ENCODE assay signal across 14 cellular contexts in the genomic region with DNA sequence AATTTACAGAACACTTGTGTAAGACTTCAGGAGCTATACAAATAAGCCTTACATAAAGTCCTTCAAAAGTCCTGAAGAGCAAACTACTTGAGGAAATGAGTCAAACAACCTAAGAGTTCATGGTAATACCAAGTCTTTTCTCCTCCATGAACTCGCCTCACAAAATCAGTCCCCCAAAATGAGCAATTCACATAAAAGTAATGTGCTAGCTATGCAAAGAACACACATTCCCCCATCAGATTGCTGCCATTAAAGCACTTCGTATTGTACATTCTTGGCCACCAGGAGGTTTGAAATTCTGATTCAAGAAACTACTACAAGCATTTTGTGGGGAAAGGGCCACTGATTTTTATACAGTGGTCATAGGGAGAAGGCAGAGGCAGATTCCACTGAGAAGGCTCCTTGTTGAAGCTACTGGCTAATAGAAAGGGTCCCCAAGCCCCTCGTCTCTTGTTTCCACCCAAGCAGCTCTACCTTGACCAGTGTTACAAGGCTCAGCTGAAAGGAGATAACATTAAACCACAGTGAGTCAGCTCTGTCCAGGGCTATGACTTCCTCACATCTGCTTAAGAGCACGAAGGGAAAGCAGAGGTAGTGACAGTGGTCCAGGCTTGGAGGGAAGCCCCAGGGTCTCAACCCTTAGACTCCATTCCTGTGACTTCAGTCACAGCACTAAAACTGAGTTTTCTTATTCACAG.
DNase-seq lines count a peak whose midpoint lies in the region; ATAC-seq and TF ChIP-seq lines count a peak whose summit lies in the region.
"Had no signal": no experiment of that assay in that cellular context is flagged by ENCODE, and none has a peak within 500 bp of the region (broad histone marks: within the 10 kb centered on the region; RNA-seq: fewer than 3 reads in every experiment).

No MANE protein-coding gene starts in this region.

- H3K36me3 Mint-ChIP-seq in activated naive CD4-positive, alpha-beta T cell treated with anti-CD3 and anti-CD28 coated beads for 36 hours (ENCODE audit: low read depth), result peaks cover 2% of the 10 kb centered on the region
- peaks cover 18% of the 10 kb centered on the region for H3K36me3 Mint-ChIP-seq in activated T-helper 1 cell treated with anti-CD3 and anti-CD28 coated beads, Interleukin-12 subunit alpha, Interleukin-12 subunit beta, Interleukin-2, Interleukin-4 antibody, amounts not matched to agents 30 ng/mL and 10 ng/mL and 1 ng/mL, durations not matched to agents 14 hours and 24 hours and 36 hours (ENCODE audit: low read depth)

- CTCF ChIA-PET in activated naive CD4-positive, alpha-beta T cell treated with anti-CD3 and anti-CD28 coated beads for 36 hours (lab: Charles Lee), result interaction anchor here (1.4 to 2.8 kb wide), 3 partner anchors 14 to 548 kb away, joined by 3 to 8 read pairs (median 6); no protein-coding TSS in a partner anchor

- ATAC-seq in RWPE2 (ENCODE audit: low read depth) (peak; percentile 61; the same call in 2 of the 3 replicates), aorta (ENCODE audit: low FRiP score) (peak; percentile 50), HG02870 (IDR thresholded peaks at IDR 0.05; ENCODE audit: unreplicated experiment) (no peak)

- no peak overlapping the region for H3K9ac ChIP-seq in fibroblast of lung (ENCODE audit: insufficient read depth, low read length)

- H3K4me1 ChIP-seq in RWPE2 (ENCODE audit: insufficient read depth, poor library complexity, severe bottlenecking) (peaks cover 19% of the 10 kb centered on the region), fibroblast of lung (ENCODE audit: control insufficient read depth, extremely low read depth, insufficient read depth, low read length) (no peaks in the 10 kb centered on the region), aorta (ENCODE audit: control insufficient read depth in 1 of 2, insufficient read depth in 2 of 2, low read length in 2 of 2) (no peaks in the 10 kb centered on the region)
- H3K4me1 ChIP-seq: adrenal gland had no signal

- H3K27ac ChIP-seq in RWPE2 (ENCODE audit: poor library complexity, severe bottlenecking), result no peak overlapping the region
- no peak overlapping the region for H3K27ac ChIP-seq in fibroblast of lung (ENCODE audit: insufficient read depth, low read length)
- H3K27ac ChIP-seq in aorta (ENCODE audit: low read depth in 1 of 2, low read length in 2 of 2), result no peak overlapping the region
- H3K27ac ChIP-seq: adrenal gland, prostate gland, RWPE1 had no signal

- H3K27ac Mint-ChIP-seq in activated naive CD4-positive, alpha-beta T cell treated with anti-CD3 and anti-CD28 coated beads for 36 hours, result no peak overlapping the region
- H3K27ac Mint-ChIP-seq in activated T-helper 1 cell treated with anti-CD3 and anti-CD28 coated beads, Interleukin-12 subunit alpha, Interleukin-12 subunit beta, Interleukin-2, Interleukin-4 antibody, amounts not matched to agents 30 ng/mL and 10 ng/mL and 1 ng/mL, durations not matched to agents 14 hours and 24 hours and 36 hours, result no peak overlapping the region

- H3K9me3 ChIP-seq in RWPE2 (ENCODE audit: severe bottlenecking) (no peaks in the 10 kb centered on the region), fibroblast of lung (ENCODE audit: control insufficient read depth, insufficient read depth, low read depth, low read length) (no peaks in the 10 kb centered on the region), aorta (ENCODE audit: control insufficient read depth, low read length) (no peaks in the 10 kb centered on the region)
- H3K9me3 ChIP-seq: prostate gland had no signal

- in situ Hi-C loops in KBM-7 (cut with MboI; ENCODE audit: low pct_unique_long_range_greater_than_20kb, low sequenced_read_pairs), result no loop called here

- intact Hi-C loops in activated naive CD4-positive, alpha-beta T cell treated with anti-CD3 and anti-CD28 coated beads for 36 hours (cut with micrococcal nuclease), result no loop called here
- intact Hi-C loops in aorta (cut with DNase I), result no loop called here
- intact Hi-C loops in activated T-helper 1 cell treated with anti-CD3 and anti-CD28 coated beads, Interleukin-12 subunit alpha, Interleukin-12 subunit beta, Interleukin-2, Interleukin-4 antibody, amounts not matched to agents 30 ng/mL and 10 ng/mL and 1 ng/mL, durations not matched to agents 14 hours and 24 hours and 36 hours (cut with micrococcal nuclease), result loop anchor here (5.0 kb wide), 1 partner anchor 104 kb away; no protein-coding TSS in a partner anchor

- TF ChIP-seq CTCF in RWPE2 (IDR thresholded peaks at IDR 0.05; ENCODE audit: poor library complexity, severe bottlenecking) (no peak), fibroblast of lung (conservative IDR thresholded peaks at IDR 0.05 in 1 of 2, IDR thresholded peaks at IDR 0.05 in 1 of 2; ENCODE audit: low read depth in 1 of 2, low read length in 2 of 2) (no peak)

- DNase-seq in activated naive CD4-positive, alpha-beta T cell treated with anti-CD3 and anti-CD28 coated beads for 36 hours, result peak; percentile 23
- DNase-seq in activated naive CD4-positive, alpha-beta T cell treated with anti-CD3 and anti-CD28 coated beads, Interleukin-2, amount 50 U/mL, for 16 hours, result no peak
- DNase-seq in RWPE2 (ENCODE audit: low spot score), result no peak
- DNase-seq in fibroblast of lung (ENCODE audit: low read depth in 2 of 2), result peak; percentile 5 to 78
- no peak for DNase-seq in aorta
- DNase-seq in KBM-7, result no peak
- no peak for DNase-seq in activated T-helper 1 cell treated with anti-CD3 and anti-CD28 coated beads, Interleukin-12 subunit alpha, Interleukin-12 subunit beta, Interleukin-2, Interleukin-4 antibody, amounts not matched to agents 30 ng/mL and 10 ng/mL and 1 ng/mL, durations not matched to agents 14 hours and 24 hours and 36 hours (ENCODE audit: low spot score)
- DNase-seq: activated CD4-positive, alpha-beta T cell treated with anti-CD3 and anti-CD28 coated beads, Interleukin-2, amount 50 U/mL, for 1 hour; adrenal gland; CD4-positive, alpha-beta memory T cell; NCI-H1694 had no signal

- no peaks in the 10 kb centered on the region for H4K20me1 ChIP-seq in fibroblast of lung (ENCODE audit: control insufficient read depth, extremely low read depth, insufficient read depth, low read length)

- no peak overlapping the region for H3K4me3 Mint-ChIP-seq in activated naive CD4-positive, alpha-beta T cell treated with anti-CD3 and anti-CD28 coated beads for 36 hours
- no peak overlapping the region for H3K4me3 Mint-ChIP-seq in activated T-helper 1 cell treated with anti-CD3 and anti-CD28 coated beads, Interleukin-12 subunit alpha, Interleukin-12 subunit beta, Interleukin-2, Interleukin-4 antibody, amounts not matched to agents 30 ng/mL and 10 ng/mL and 1 ng/mL, durations not matched to agents 14 hours and 24 hours and 36 hours

- peaks cover 23% of the 10 kb centered on the region for H3K4me1 Mint-ChIP-seq in activated naive CD4-positive, alpha-beta T cell treated with anti-CD3 and anti-CD28 coated beads for 36 hours (ENCODE audit: low read depth)
- peaks cover 32% of the 10 kb centered on the region for H3K4me1 Mint-ChIP-seq in activated T-helper 1 cell treated with anti-CD3 and anti-CD28 coated beads, Interleukin-12 subunit alpha, Interleukin-12 subunit beta, Interleukin-2, Interleukin-4 antibody, amounts not matched to agents 30 ng/mL and 10 ng/mL and 1 ng/mL, durations not matched to agents 14 hours and 24 hours and 36 hours (ENCODE audit: low read depth)

- H3K79me2 ChIP-seq in fibroblast of lung (ENCODE audit: control insufficient read depth, insufficient read depth, low read length), result no peaks in the 10 kb centered on the region

- no peaks in the 10 kb centered on the region for H3K36me3 ChIP-seq in RWPE2 (ENCODE audit: low read depth)
- no peaks in the 10 kb centered on the region for H3K36me3 ChIP-seq in fibroblast of lung (ENCODE audit: control insufficient read depth, insufficient read depth, low read length)
- no peaks in the 10 kb centered on the region for H3K36me3 ChIP-seq in aorta (ENCODE audit: control insufficient read depth in 1 of 2, insufficient read depth in 2 of 2, low read length in 1 of 2)
- H3K36me3 ChIP-seq: adrenal gland, prostate gland had no signal

- H3K27me3 ChIP-seq in RWPE2 (ENCODE audit: insufficient read depth, poor library complexity, severe bottlenecking) (no peaks in the 10 kb centered on the region), fibroblast of lung (ENCODE audit: control insufficient read depth, insufficient read depth, low read length) (no peaks in the 10 kb centered on the region), aorta (ENCODE audit: control insufficient read depth in 1 of 2, insufficient read depth in 2 of 2, low read length in 1 of 2) (no peaks in the 10 kb centered on the region)
- H3K27me3 ChIP-seq: adrenal gland had no signal

- WGBS in aorta, 2 donors, result 90% methylated on average over 4 of the region's 4 CpGs

- H3K4me2 ChIP-seq in fibroblast of lung (ENCODE audit: extremely low read depth, insufficient read depth, low read length), result no peak overlapping the region

- H3K9me3 Mint-ChIP-seq in activated naive CD4-positive, alpha-beta T cell treated with anti-CD3 and anti-CD28 coated beads for 36 hours, result no peaks in the 10 kb centered on the region
- no peaks in the 10 kb centered on the region for H3K9me3 Mint-ChIP-seq in activated T-helper 1 cell treated with anti-CD3 and anti-CD28 coated beads, Interleukin-12 subunit alpha, Interleukin-12 subunit beta, Interleukin-2, Interleukin-4 antibody, amounts not matched to agents 30 ng/mL and 10 ng/mL and 1 ng/mL, durations not matched to agents 14 hours and 24 hours and 36 hours

- H3K27me3 Mint-ChIP-seq in activated naive CD4-positive, alpha-beta T cell treated with anti-CD3 and anti-CD28 coated beads for 36 hours (ENCODE audit: low read depth), result no peaks in the 10 kb centered on the region
- no peaks in the 10 kb centered on the region for H3K27me3 Mint-ChIP-seq in activated T-helper 1 cell treated with anti-CD3 and anti-CD28 coated beads, Interleukin-12 subunit alpha, Interleukin-12 subunit beta, Interleukin-2, Interleukin-4 antibody, amounts not matched to agents 30 ng/mL and 10 ng/mL and 1 ng/mL, durations not matched to agents 14 hours and 24 hours and 36 hours (ENCODE audit: insufficient read depth)
- H3K27me3 Mint-ChIP-seq: CD4-positive, alpha-beta memory T cell had no signal

- no peak overlapping the region for H2AFZ ChIP-seq in fibroblast of lung (ENCODE audit: low read length)

- no peak overlapping the region for H3K4me3 ChIP-seq in RWPE2 (ENCODE audit: severe bottlenecking)
- no peak overlapping the region for H3K4me3 ChIP-seq in fibroblast of lung (replicated peaks in 1 of 4; ENCODE audit: control extremely low read depth in 1 of 4, insufficient read depth in 1 of 4, low read depth in 3 of 4, low read length in 4 of 4)
- H3K4me3 ChIP-seq in aorta (ENCODE audit: low read length in 2 of 2), result no peak overlapping the region
- H3K4me3 ChIP-seq: adrenal gland, prostate gland had no signal

Comparison
In these comparisons a context has a peak if more than half of its experiments do, and no peak if none do; other contexts are left out.
1. DNase-seq: peak in activated naive CD4-positive, alpha-beta T cell treated with anti-CD3 and anti-CD28 coated beads for 36 hours (single experiment) and fibroblast of lung (2 of 2); none in activated naive CD4-positive, alpha-beta T cell treated with anti-CD3 and anti-CD28 coated beads, Interleukin-2, amount 50 U/mL, for 16 hours (single experiment), RWPE2 (single experiment), aorta (0 of 2), KBM-7 (single experiment) and activated T-helper 1 cell treated with anti-CD3 and anti-CD28 coated beads, Interleukin-12 subunit alpha, Interleukin-12 subunit beta, Interleukin-2, Interleukin-4 antibody, amounts not matched to agents 30 ng/mL and 10 ng/mL and 1 ng/mL, durations not matched to agents 14 hours and 24 hours and 36 hours (single experiment).